Comparison of ENCODE assay signal across 1 cellular context in the genomic region with DNA sequence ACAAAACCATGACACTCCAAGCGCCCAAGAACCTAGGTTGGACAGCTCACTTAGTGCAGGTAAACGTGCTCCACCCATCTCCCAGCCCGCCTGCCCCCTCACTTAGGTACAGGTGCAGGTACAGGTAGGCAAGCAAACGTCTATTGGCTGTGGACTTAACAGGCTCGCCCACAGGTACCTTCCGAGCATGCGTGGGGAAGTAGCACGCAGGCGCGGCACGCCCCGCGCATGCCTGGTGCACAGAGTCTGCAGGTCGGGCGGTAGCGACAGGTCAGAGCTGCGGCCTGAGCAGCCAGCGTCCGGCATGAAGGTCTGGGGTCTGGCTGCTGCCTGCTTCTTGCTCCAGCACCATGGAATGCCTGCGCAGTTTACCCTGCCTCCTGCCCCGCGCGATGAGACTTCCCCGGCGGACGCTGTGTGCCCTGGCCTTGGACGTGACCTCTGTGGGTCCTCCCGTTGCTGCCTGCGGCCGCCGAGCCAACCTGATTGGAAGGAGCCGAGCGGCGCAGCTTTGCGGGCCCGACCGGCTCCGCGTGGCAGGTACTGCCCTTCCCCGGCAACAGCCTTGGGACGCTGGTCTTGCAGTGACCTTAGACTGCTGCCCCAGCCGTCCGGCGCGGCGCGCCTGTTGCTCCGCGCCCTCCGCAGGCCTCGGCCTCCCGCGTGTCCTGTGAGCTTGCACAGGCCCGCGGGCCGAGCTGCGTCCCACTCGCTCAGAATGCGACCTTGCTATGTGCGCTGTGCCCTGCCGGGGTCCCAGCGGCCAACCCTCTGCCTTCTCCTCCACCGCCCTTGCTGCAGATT.
TF ChIP-seq lines count a peak whose summit lies in the region.

A gene with protein sequence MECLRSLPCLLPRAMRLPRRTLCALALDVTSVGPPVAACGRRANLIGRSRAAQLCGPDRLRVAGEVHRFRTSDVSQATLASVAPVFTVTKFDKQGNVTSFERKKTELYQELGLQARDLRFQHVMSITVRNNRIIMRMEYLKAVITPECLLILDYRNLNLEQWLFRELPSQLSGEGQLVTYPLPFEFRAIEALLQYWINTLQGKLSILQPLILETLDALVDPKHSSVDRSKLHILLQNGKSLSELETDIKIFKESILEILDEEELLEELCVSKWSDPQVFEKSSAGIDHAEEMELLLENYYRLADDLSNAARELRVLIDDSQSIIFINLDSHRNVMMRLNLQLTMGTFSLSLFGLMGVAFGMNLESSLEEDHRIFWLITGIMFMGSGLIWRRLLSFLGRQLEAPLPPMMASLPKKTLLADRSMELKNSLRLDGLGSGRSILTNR (plus strand): TSS at position 240 of the 804 bp plus-strand sequence. CDS start 111 bp downstream, at position 351.

TF ChIP-seq in K562, 482 proteins besides CTCF, POLR2A, EP300 and RAD21 (continued from another document and continues in another):
- peak; percentile 46; the same call in 1 of the 2 replicates for TF ChIP-seq POLR2AphosphoS2 (IDR thresholded peaks at IDR 0.05; ENCODE audit: low read length)
- no peak; the same call in 1 of the 2 replicates for TF ChIP-seq GTF2A2 (tag; IDR thresholded peaks at IDR 0.05)
- no peak for TF ChIP-seq NFRKB (IDR thresholded peaks at IDR 0.05; ENCODE audit: low read depth)
- TF ChIP-seq, protein P1, sequence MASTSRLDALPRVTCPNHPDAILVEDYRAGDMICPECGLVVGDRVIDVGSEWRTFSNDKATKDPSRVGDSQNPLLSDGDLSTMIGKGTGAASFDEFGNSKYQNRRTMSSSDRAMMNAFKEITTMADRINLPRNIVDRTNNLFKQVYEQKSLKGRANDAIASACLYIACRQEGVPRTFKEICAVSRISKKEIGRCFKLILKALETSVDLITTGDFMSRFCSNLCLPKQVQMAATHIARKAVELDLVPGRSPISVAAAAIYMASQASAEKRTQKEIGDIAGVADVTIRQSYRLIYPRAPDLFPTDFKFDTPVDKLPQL (IDR thresholded peaks at IDR 0.05; ENCODE audit: extremely low read depth, insufficient read length): no peak
- no peak for TF ChIP-seq NCOA1 (IDR thresholded peaks at IDR 0.05; ENCODE audit: low read depth)
- TF ChIP-seq ZNF561 (CRISPR knock-in tag; conservative IDR thresholded peaks at IDR 0.05): no peak
- TF ChIP-seq, protein P2, sequence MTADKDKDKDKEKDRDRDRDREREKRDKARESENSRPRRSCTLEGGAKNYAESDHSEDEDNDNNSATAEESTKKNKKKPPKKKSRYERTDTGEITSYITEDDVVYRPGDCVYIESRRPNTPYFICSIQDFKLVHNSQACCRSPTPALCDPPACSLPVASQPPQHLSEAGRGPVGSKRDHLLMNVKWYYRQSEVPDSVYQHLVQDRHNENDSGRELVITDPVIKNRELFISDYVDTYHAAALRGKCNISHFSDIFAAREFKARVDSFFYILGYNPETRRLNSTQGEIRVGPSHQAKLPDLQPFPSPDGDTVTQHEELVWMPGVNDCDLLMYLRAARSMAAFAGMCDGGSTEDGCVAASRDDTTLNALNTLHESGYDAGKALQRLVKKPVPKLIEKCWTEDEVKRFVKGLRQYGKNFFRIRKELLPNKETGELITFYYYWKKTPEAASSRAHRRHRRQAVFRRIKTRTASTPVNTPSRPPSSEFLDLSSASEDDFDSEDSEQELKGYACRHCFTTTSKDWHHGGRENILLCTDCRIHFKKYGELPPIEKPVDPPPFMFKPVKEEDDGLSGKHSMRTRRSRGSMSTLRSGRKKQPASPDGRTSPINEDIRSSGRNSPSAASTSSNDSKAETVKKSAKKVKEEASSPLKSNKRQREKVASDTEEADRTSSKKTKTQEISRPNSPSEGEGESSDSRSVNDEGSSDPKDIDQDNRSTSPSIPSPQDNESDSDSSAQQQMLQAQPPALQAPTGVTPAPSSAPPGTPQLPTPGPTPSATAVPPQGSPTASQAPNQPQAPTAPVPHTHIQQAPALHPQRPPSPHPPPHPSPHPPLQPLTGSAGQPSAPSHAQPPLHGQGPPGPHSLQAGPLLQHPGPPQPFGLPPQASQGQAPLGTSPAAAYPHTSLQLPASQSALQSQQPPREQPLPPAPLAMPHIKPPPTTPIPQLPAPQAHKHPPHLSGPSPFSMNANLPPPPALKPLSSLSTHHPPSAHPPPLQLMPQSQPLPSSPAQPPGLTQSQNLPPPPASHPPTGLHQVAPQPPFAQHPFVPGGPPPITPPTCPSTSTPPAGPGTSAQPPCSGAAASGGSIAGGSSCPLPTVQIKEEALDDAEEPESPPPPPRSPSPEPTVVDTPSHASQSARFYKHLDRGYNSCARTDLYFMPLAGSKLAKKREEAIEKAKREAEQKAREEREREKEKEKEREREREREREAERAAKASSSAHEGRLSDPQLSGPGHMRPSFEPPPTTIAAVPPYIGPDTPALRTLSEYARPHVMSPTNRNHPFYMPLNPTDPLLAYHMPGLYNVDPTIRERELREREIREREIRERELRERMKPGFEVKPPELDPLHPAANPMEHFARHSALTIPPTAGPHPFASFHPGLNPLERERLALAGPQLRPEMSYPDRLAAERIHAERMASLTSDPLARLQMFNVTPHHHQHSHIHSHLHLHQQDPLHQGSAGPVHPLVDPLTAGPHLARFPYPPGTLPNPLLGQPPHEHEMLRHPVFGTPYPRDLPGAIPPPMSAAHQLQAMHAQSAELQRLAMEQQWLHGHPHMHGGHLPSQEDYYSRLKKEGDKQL (CRISPR knock-in tag; IDR thresholded peaks at IDR 0.05; ENCODE audit: borderline replicate concordance): no peak
- TF ChIP-seq POLR2AphosphoS5 (IDR thresholded peaks at IDR 0.05; ENCODE audit: control insufficient read depth, insufficient read depth, low read depth, low read length): peak; percentile 71; the same call in 1 of the 2 replicates
- TF ChIP-seq, protein P3, sequence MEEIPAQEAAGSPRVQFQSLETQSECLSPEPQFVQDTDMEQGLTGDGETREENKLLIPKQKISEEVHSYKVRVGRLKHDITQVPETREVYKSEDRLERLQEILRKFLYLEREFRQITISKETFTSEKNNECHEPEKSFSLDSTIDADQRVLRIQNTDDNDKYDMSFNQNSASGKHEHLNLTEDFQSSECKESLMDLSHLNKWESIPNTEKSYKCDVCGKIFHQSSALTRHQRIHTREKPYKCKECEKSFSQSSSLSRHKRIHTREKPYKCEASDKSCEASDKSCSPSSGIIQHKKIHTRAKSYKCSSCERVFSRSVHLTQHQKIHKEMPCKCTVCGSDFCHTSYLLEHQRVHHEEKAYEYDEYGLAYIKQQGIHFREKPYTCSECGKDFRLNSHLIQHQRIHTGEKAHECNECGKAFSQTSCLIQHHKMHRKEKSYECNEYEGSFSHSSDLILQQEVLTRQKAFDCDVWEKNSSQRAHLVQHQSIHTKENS (CRISPR knock-in tag; IDR thresholded peaks at IDR 0.05): no peak
- TF ChIP-seq TEAD2 (tag; IDR thresholded peaks at IDR 0.05): no peak
- TF ChIP-seq PHTF2 (CRISPR knock-in tag; IDR thresholded peaks at IDR 0.05): no peak
- TF ChIP-seq PCBP1 (IDR thresholded peaks at IDR 0.05; ENCODE audit: low read depth, low read length, poor library complexity, severe bottlenecking): peak; percentile 66
- peak; percentile 81; the same call in 1 of the 2 replicates for TF ChIP-seq NR2C2 (CRISPR knock-in tag; IDR thresholded peaks at IDR 0.05)
- peak; percentile 86 for TF ChIP-seq NR2C2 (tag; IDR thresholded peaks at IDR 0.05)
- TF ChIP-seq ZNF57 (CRISPR knock-in tag; IDR thresholded peaks at IDR 0.05): no peak
- no peak for TF ChIP-seq MEF2A (IDR thresholded peaks at IDR 0.05; ENCODE audit: control insufficient read depth, low read depth, low read length)
- TF ChIP-seq ZNF146 (CRISPR knock-in tag; IDR thresholded peaks at IDR 0.05; ENCODE audit: unreplicated experiment): no peak
- peak; percentile 94 for TF ChIP-seq RBBP5 (IDR thresholded peaks at IDR 0.05; ENCODE audit: borderline replicate concordance, insufficient read depth, low read length, poor library complexity, severe bottlenecking)
- TF ChIP-seq, protein P4, sequence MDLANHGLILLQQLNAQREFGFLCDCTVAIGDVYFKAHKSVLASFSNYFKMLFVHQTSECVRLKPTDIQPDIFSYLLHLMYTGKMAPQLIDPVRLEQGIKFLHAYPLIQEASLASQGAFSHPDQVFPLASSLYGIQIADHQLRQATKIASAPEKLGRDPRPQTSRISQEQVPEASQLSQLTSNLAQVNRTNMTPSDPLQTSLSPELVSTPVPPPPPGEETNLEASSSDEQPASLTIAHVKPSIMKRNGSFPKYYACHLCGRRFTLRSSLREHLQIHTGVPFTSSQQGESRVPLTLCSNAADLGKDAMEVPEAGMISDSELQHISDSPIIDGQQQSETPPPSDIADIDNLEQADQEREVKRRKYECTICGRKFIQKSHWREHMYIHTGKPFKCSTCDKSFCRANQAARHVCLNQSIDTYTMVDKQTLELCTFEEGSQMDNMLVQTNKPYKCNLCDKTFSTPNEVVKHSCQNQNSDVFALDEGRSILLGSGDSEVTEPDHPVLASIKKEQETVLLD (IDR thresholded peaks at IDR 0.05): peak; percentile 98
- TF ChIP-seq ZNF695 (CRISPR knock-in tag; IDR thresholded peaks at IDR 0.05): no peak
- TF ChIP-seq CEBPG (CRISPR knock-in tag; IDR thresholded peaks at IDR 0.05): 0 out of 2 replicates have a peak, but pooled peaks have one; percentile 20
- 0 out of 4 replicates have a peak, but pooled peaks of 1 of the 2 experiments have one; percentile 21 for TF ChIP-seq CEBPG (tag; conservative IDR thresholded peaks at IDR 0.05 in 1 of 2, IDR thresholded peaks at IDR 0.05 in 1 of 2)
- peak; percentile 52; the same call in 1 of the 2 replicates for TF ChIP-seq PML (IDR thresholded peaks at IDR 0.05; ENCODE audit: low read length)
- TF ChIP-seq CTBP1 (IDR thresholded peaks at IDR 0.05; ENCODE audit: borderline replicate concordance): peak; percentile 67; the same call in 1 of the 2 replicates
- TF ChIP-seq ZNF165 (CRISPR knock-in tag; IDR thresholded peaks at IDR 0.05; ENCODE audit: borderline replicate concordance): no peak
- TF ChIP-seq, protein P5, sequence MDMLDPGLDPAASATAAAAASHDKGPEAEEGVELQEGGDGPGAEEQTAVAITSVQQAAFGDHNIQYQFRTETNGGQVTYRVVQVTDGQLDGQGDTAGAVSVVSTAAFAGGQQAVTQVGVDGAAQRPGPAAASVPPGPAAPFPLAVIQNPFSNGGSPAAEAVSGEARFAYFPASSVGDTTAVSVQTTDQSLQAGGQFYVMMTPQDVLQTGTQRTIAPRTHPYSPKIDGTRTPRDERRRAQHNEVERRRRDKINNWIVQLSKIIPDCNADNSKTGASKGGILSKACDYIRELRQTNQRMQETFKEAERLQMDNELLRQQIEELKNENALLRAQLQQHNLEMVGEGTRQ (CRISPR knock-in tag; IDR thresholded peaks at IDR 0.05): no peak
- TF ChIP-seq, protein P6, sequence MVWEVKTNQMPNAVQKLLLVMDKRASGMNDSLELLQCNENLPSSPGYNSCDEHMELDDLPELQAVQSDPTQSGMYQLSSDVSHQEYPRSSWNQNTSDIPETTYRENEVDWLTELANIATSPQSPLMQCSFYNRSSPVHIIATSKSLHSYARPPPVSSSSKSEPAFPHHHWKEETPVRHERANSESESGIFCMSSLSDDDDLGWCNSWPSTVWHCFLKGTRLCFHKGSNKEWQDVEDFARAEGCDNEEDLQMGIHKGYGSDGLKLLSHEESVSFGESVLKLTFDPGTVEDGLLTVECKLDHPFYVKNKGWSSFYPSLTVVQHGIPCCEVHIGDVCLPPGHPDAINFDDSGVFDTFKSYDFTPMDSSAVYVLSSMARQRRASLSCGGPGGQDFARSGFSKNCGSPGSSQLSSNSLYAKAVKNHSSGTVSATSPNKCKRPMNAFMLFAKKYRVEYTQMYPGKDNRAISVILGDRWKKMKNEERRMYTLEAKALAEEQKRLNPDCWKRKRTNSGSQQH (CRISPR knock-in tag; IDR thresholded peaks at IDR 0.05): no peak
- no peak for TF ChIP-seq SP2 (IDR thresholded peaks at IDR 0.05; ENCODE audit: extremely low read depth, low read depth, low read length, poor library complexity, severe bottlenecking)
- TF ChIP-seq TCF7L2 (IDR thresholded peaks at IDR 0.05; ENCODE audit: low read depth, low read length): no peak
- no peak for TF ChIP-seq HNRNPUL1 (IDR thresholded peaks at IDR 0.05; ENCODE audit: low read length)
- peak; percentile 66 for TF ChIP-seq SMAD1 (IDR thresholded peaks at IDR 0.05; ENCODE audit: low read depth, low read length, partially characterized antibody)
- peak; percentile 86; the same call in 1 of the 2 replicates for TF ChIP-seq FOXP1 (CRISPR knock-in tag; IDR thresholded peaks at IDR 0.05)
- TF ChIP-seq, protein P7, sequence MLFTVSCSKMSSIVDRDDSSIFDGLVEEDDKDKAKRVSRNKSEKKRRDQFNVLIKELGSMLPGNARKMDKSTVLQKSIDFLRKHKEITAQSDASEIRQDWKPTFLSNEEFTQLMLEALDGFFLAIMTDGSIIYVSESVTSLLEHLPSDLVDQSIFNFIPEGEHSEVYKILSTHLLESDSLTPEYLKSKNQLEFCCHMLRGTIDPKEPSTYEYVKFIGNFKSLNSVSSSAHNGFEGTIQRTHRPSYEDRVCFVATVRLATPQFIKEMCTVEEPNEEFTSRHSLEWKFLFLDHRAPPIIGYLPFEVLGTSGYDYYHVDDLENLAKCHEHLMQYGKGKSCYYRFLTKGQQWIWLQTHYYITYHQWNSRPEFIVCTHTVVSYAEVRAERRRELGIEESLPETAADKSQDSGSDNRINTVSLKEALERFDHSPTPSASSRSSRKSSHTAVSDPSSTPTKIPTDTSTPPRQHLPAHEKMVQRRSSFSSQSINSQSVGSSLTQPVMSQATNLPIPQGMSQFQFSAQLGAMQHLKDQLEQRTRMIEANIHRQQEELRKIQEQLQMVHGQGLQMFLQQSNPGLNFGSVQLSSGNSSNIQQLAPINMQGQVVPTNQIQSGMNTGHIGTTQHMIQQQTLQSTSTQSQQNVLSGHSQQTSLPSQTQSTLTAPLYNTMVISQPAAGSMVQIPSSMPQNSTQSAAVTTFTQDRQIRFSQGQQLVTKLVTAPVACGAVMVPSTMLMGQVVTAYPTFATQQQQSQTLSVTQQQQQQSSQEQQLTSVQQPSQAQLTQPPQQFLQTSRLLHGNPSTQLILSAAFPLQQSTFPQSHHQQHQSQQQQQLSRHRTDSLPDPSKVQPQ (CRISPR knock-in tag; IDR thresholded peaks at IDR 0.05; ENCODE audit: borderline replicate concordance): no peak
- peak in 1 of 2 experiments; percentile 68; a peak in 2 of 4 replicates for TF ChIP-seq KDM4B (IDR thresholded peaks at IDR 0.05; ENCODE audit: borderline replicate concordance in 2 of 2, low read depth in 1 of 2)
- no peak for TF ChIP-seq ZNF12 (CRISPR knock-in tag; IDR thresholded peaks at IDR 0.05)
- peak; percentile 49; the same call in 1 of the 2 replicates for TF ChIP-seq CREM (IDR thresholded peaks at IDR 0.05; ENCODE audit: low read depth)
- peak; percentile 94 for TF ChIP-seq ESRRA (IDR thresholded peaks at IDR 0.05; ENCODE audit: borderline replicate concordance, low read depth)
- TF ChIP-seq ZNF77 (CRISPR knock-in tag; IDR thresholded peaks at IDR 0.05): peak; percentile 68; the same call in 1 of the 2 replicates
- no peak for TF ChIP-seq HEY1 (CRISPR knock-in tag; IDR thresholded peaks at IDR 0.05; ENCODE audit: borderline replicate concordance)
- no peak for TF ChIP-seq ELF4 (CRISPR knock-in tag; IDR thresholded peaks at IDR 0.05)
- TF ChIP-seq, protein P8, sequence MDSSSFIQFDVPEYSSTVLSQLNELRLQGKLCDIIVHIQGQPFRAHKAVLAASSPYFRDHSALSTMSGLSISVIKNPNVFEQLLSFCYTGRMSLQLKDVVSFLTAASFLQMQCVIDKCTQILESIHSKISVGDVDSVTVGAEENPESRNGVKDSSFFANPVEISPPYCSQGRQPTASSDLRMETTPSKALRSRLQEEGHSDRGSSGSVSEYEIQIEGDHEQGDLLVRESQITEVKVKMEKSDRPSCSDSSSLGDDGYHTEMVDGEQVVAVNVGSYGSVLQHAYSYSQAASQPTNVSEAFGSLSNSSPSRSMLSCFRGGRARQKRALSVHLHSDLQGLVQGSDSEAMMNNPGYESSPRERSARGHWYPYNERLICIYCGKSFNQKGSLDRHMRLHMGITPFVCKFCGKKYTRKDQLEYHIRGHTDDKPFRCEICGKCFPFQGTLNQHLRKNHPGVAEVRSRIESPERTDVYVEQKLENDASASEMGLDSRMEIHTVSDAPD (CRISPR knock-in tag; IDR thresholded peaks at IDR 0.05): no peak
